ENCODE assay signal across 20 cellular contexts in genomic region chr3:180983136-180983535, GRCh38. TPM values are rescaled to one million over a fixed set of nuclear protein-coding genes. Genes with fewer than 3 reads are reported as not detected.
A peak's percentile ranks its signal among the peaks of the same experiment; 100 is the strongest.
DNase-seq lines count a peak whose midpoint lies in the region; ATAC-seq and TF ChIP-seq lines count a peak whose summit lies in the region.
"Had no signal": no experiment of that assay in that cellular context is flagged by ENCODE, and none has a peak within 500 bp of the region (broad histone marks: within the 10 kb centered on the region; RNA-seq: fewer than 3 reads in every experiment).

No MANE protein-coding gene starts in this region.

- no peaks in the 10 kb centered on the region for H3K9me3 Mint-ChIP-seq in activated CD8-positive, alpha-beta memory T cell treated with anti-CD3 and anti-CD28 coated beads, Interleukin-2, amount 10 ng/mL, durations not matched to agents 7 days and 5 days (ENCODE audit: low read depth)
- H3K9me3 Mint-ChIP-seq in GM23338 (no peaks in the 10 kb centered on the region), endodermal cell (no peaks in the 10 kb centered on the region)
- H3K9me3 Mint-ChIP-seq in natural killer cell treated with Interleukin-12 subunit alpha and Interleukin-12 subunit beta and Interleukin-15 and Interleukin-18, amount 100 ng/mL, for 72 hours, result no peaks in the 10 kb centered on the region

- in situ Hi-C loops in GM13977 (cut with MboI; ENCODE audit: low pct_unique_long_range_greater_than_20kb, low sequenced_read_pairs, unreplicated experiment), result no loop called here

- no peak overlapping the region for H3K9ac ChIP-seq in endodermal cell (ENCODE audit: extremely low read depth, low read length, poor library complexity, severe bottlenecking)
- H3K9ac ChIP-seq: BLaER1 treated with 17β-estradiol and CSF1 and Interleukin-3, amounts not matched to agents 10 nM and 100 nM; GM23248 had no signal

- 84 to 90% methylated on average over 2 of the region's 2 CpGs for WGBS in endodermal cell (ENCODE audit: insufficient coverage in 1 of 2, insufficient read length in 1 of 2), 2 experiments

- peaks cover 22% of the 10 kb centered on the region for H3K36me3 Mint-ChIP-seq in activated CD8-positive, alpha-beta memory T cell treated with anti-CD3 and anti-CD28 coated beads, Interleukin-2, amount 10 ng/mL, durations not matched to agents 7 days and 5 days
- peaks cover 29% of the 10 kb centered on the region; the same call in 2 of the 3 replicates for H3K36me3 Mint-ChIP-seq in GM23338 (ENCODE audit: low read depth)
- H3K36me3 Mint-ChIP-seq in endodermal cell (ENCODE audit: low read depth), result peaks cover 24% of the 10 kb centered on the region
- H3K36me3 Mint-ChIP-seq in natural killer cell treated with Interleukin-12 subunit alpha and Interleukin-12 subunit beta and Interleukin-15 and Interleukin-18, amount 100 ng/mL, for 72 hours, result no peaks in the 10 kb centered on the region

- H3K27me3 ChIP-seq in GM23338 (ENCODE audit: insufficient read depth) (no peaks in the 10 kb centered on the region), endodermal cell (ENCODE audit: control insufficient read depth, insufficient read depth, low read length, poor library complexity, severe bottlenecking) (no peaks in the 10 kb centered on the region)
- H3K27me3 ChIP-seq: BLaER1 treated with 17β-estradiol and CSF1 and Interleukin-3, amounts not matched to agents 10 nM and 100 nM; body of pancreas; hepatocyte; pancreas had no signal

- peak overlapping the region; percentile 79; the same call in 1 of the 2 replicates for H3K27ac ChIP-seq in GM23338 (ENCODE audit: low read depth)
- H3K27ac ChIP-seq in endodermal cell (ENCODE audit: low read depth, low read length), result no peak overlapping the region
- H3K27ac ChIP-seq: BLaER1 treated with 17β-estradiol and CSF1 and Interleukin-3, amounts not matched to agents 10 nM and 100 nM; GM23248; hepatocyte; pancreas; thoracic aorta had no signal

- DNase-seq in activated CD8-positive, alpha-beta memory T cell treated with anti-CD3 and anti-CD28 coated beads, Interleukin-2, amount 10 ng/mL, durations not matched to agents 7 days and 5 days, result no peak
- no peak for DNase-seq in activated CD8-positive, alpha-beta memory T cell treated with anti-CD3 and anti-CD28 coated beads, Interleukin-2, amount 50 U/mL, for 48 hours
- DNase-seq in GM23338 (ENCODE audit: low spot score) (no peak), endodermal cell (no peak), GM13977 (ENCODE audit: low spot score) (no peak)
- DNase-seq in natural killer cell treated with Interleukin-12 subunit alpha and Interleukin-12 subunit beta and Interleukin-15 and Interleukin-18, amount 100 ng/mL, for 72 hours (ENCODE audit: low spot score), result no peak
- DNase-seq: activated gamma-delta T cell, body of pancreas, GM23248, MM.1S, NCI-H2171 treated with DMSO at 0.1 percent for 48 hours, NCI-H526 treated with DMSO at 0.1 percent for 48 hours, pancreas had no signal

- H2AFZ ChIP-seq in GM23338, result no peak overlapping the region
- H2AFZ ChIP-seq: GM23248, hepatocyte had no signal

- H3K4me3 ChIP-seq in GM23338 (no peak overlapping the region), endodermal cell (ENCODE audit: low read length) (no peak overlapping the region)
- H3K4me3 ChIP-seq: BLaER1 treated with 17β-estradiol and CSF1 and Interleukin-3, amounts not matched to agents 10 nM and 100 nM; body of pancreas; GM23248; hepatocyte; lung; pancreas; thoracic aorta had no signal

- H4K20me1 ChIP-seq in GM23338 (replicated peaks; ENCODE audit: insufficient read depth), result no peaks in the 10 kb centered on the region

- peaks cover 9% of the 10 kb centered on the region for H3K79me2 ChIP-seq in GM23338 (replicated peaks; ENCODE audit: insufficient read depth)

- no peaks in the 10 kb centered on the region for H3K9me3 ChIP-seq in endodermal cell (ENCODE audit: control insufficient read depth, low read length)
- H3K9me3 ChIP-seq: BLaER1 treated with 17β-estradiol and CSF1 and Interleukin-3, amounts not matched to agents 10 nM and 100 nM; body of pancreas; pancreas; thoracic aorta had no signal

- H3K27me3 Mint-ChIP-seq in activated CD8-positive, alpha-beta memory T cell treated with anti-CD3 and anti-CD28 coated beads, Interleukin-2, amount 10 ng/mL, durations not matched to agents 7 days and 5 days, result no peaks in the 10 kb centered on the region
- H3K27me3 Mint-ChIP-seq in GM23338 (ENCODE audit: insufficient read depth, low read depth, poor library complexity) (peaks cover 1% of the 10 kb centered on the region), endodermal cell (ENCODE audit: insufficient read depth) (no peaks in the 10 kb centered on the region)
- H3K27me3 Mint-ChIP-seq in natural killer cell treated with Interleukin-12 subunit alpha and Interleukin-12 subunit beta and Interleukin-15 and Interleukin-18, amount 100 ng/mL, for 72 hours, result no peaks in the 10 kb centered on the region

- no peaks in the 10 kb centered on the region for H3F3A ChIP-seq in GM23338 (replicated peaks; ENCODE audit: low read depth)

- peak overlapping the region; percentile 46 for H3K27ac Mint-ChIP-seq in activated CD8-positive, alpha-beta memory T cell treated with anti-CD3 and anti-CD28 coated beads, Interleukin-2, amount 10 ng/mL, durations not matched to agents 7 days and 5 days
- H3K27ac Mint-ChIP-seq in GM23338, result peak overlapping the region; percentile 89
- H3K27ac Mint-ChIP-seq in endodermal cell, result peak overlapping the region; percentile 40
- H3K27ac Mint-ChIP-seq in natural killer cell treated with Interleukin-12 subunit alpha and Interleukin-12 subunit beta and Interleukin-15 and Interleukin-18, amount 100 ng/mL, for 72 hours, result peak overlapping the region; percentile 21 to 31

- H3K4me3 Mint-ChIP-seq in activated CD8-positive, alpha-beta memory T cell treated with anti-CD3 and anti-CD28 coated beads, Interleukin-2, amount 10 ng/mL, durations not matched to agents 7 days and 5 days, result no peak overlapping the region
- H3K4me3 Mint-ChIP-seq in GM23338 (no peak overlapping the region), endodermal cell (no peak overlapping the region)
- no peak overlapping the region for H3K4me3 Mint-ChIP-seq in natural killer cell treated with Interleukin-12 subunit alpha and Interleukin-12 subunit beta and Interleukin-15 and Interleukin-18, amount 100 ng/mL, for 72 hours

- TF ChIP-seq CTCF in GM23338 (conservative IDR thresholded peaks at IDR 0.05; ENCODE audit: low read depth in 2 of 2) (no peak), endodermal cell (conservative IDR thresholded peaks at IDR 0.05) (no peak), GM13977 (IDR thresholded peaks at IDR 0.05; ENCODE audit: extremely low read depth, insufficient read depth, missing control alignments) (no peak)

- no peaks in the 10 kb centered on the region for H3K9me2 ChIP-seq in GM23338 (ENCODE audit: insufficient read depth)

- no peak for ATAC-seq in activated CD8-positive, alpha-beta memory T cell treated with anti-CD3 and anti-CD28 coated beads, Interleukin-2, amount 10 ng/mL, durations not matched to agents 7 days and 5 days
- ATAC-seq in GM23338 (no peak), GM19035 (IDR thresholded peaks at IDR 0.05; ENCODE audit: unreplicated experiment) (no peak), GM19467 (IDR thresholded peaks at IDR 0.05; ENCODE audit: unreplicated experiment) (no peak)
- no peak for ATAC-seq in natural killer cell treated with Interleukin-12 subunit alpha and Interleukin-12 subunit beta and Interleukin-15 and Interleukin-18, amount 100 ng/mL, for 72 hours
- ATAC-seq: sciatic nerve had no signal

- no peaks in the 10 kb centered on the region; the same call in 1 of the 2 replicates for H3K36me3 ChIP-seq in GM23338 (ENCODE audit: insufficient read depth)
- H3K36me3 ChIP-seq in endodermal cell (ENCODE audit: control insufficient read depth, insufficient read depth, low read length), result peaks cover 49% of the 10 kb centered on the region

- CTCF ChIA-PET in activated CD8-positive, alpha-beta memory T cell treated with anti-CD3 and anti-CD28 coated beads, Interleukin-2, amount 10 ng/mL, durations not matched to agents 7 days and 5 days (lab: Charles Lee), result interaction anchor here (2.1 kb wide), 1 partner anchor 8 kb away, joined by 5 read pairs; no protein-coding TSS in a partner anchor

- H3K4me1 Mint-ChIP-seq in activated CD8-positive, alpha-beta memory T cell treated with anti-CD3 and anti-CD28 coated beads, Interleukin-2, amount 10 ng/mL, durations not matched to agents 7 days and 5 days, result peaks cover 17% of the 10 kb centered on the region
- peaks cover 8% of the 10 kb centered on the region; the same call in 2 of the 3 replicates for H3K4me1 Mint-ChIP-seq in GM23338
- peaks cover 3% of the 10 kb centered on the region for H3K4me1 Mint-ChIP-seq in endodermal cell
- peaks cover 8 to 11% of the 10 kb centered on the region in 2 donors for H3K4me1 Mint-ChIP-seq in natural killer cell treated with Interleukin-12 subunit alpha and Interleukin-12 subunit beta and Interleukin-15 and Interleukin-18, amount 100 ng/mL, for 72 hours (ENCODE audit: low read depth in 2 of 2)

- H3K4me2 ChIP-seq in GM23338, result no peak overlapping the region
- H3K4me2 ChIP-seq: BLaER1 treated with 17β-estradiol and CSF1 and Interleukin-3, amounts not matched to agents 10 nM and 100 nM; hepatocyte had no signal

- H3K4me1 ChIP-seq in GM23338 (ENCODE audit: insufficient read depth), result no peaks in the 10 kb centered on the region
- no peaks in the 10 kb centered on the region for H3K4me1 ChIP-seq in endodermal cell (ENCODE audit: control insufficient read depth, insufficient read depth, low read length)

TF ChIP-seq in GM23338, 12 proteins besides CTCF, POLR2A, EP300 and RAD21:
- no peak for TF ChIP-seq ZNF114 (CRISPR knock-in tag; IDR thresholded peaks at IDR 0.05)
- no peak for TF ChIP-seq EZH2phosphoT487 (IDR thresholded peaks at IDR 0.05; ENCODE audit: unreplicated experiment)
- TF ChIP-seq NANOG (IDR thresholded peaks at IDR 0.05; ENCODE audit: borderline replicate concordance), result no peak
- TF ChIP-seq ZNF331 (CRISPR knock-in tag; IDR thresholded peaks at IDR 0.05; ENCODE audit: low read depth), result no peak
- no peak for TF ChIP-seq CREB1 (CRISPR knock-in tag; IDR thresholded peaks at IDR 0.05; ENCODE audit: low read depth)

RNA-seq across cellular contexts. Expression of gene DNAJC19, which starts 6.4 kb away (rescaled TPM):
- 10 to 100 TPM; 44.5 to 55.9 TPM for total RNA-seq in activated CD8-positive, alpha-beta memory T cell treated with anti-CD3 and anti-CD28 coated beads, Interleukin-2, amount 10 ng/mL, durations not matched to agents 7 days and 5 days
- 33.4 and 57.4 TPM in 2 replicates for total RNA-seq in GM23338 (2014; rRNA removed; shearing (Covaris generic))
- polyA plus RNA-seq in GM23338 (2016; fragmentation: Nextera tagmentation; extraction: Ambion mirVana), result 312 and 343 TPM in 2 replicates
- total RNA-seq in endodermal cell, result 10 to 100 TPM; 60.1 to 70.2 TPM
- polyA plus RNA-seq in endodermal cell (2013, experiment 1 of 2), result 60.8 TPM
- 66.0 TPM for polyA plus RNA-seq in endodermal cell (2013, experiment 2 of 2)
- 10 to 100 TPM; 26.5 to 37.7 TPM for total RNA-seq in natural killer cell treated with Interleukin-12 subunit alpha and Interleukin-12 subunit beta and Interleukin-15 and Interleukin-18, amount 100 ng/mL, for 72 hours

Comparison
In these comparisons a context has a peak if more than half of its experiments do, and no peak if none do; other contexts are left out.
1. H3K27ac Mint-ChIP-seq: peak in every context shown above with its lines; median percentile 89 in GM23338; 46 in activated CD8-positive, alpha-beta memory T cell treated with anti-CD3 and anti-CD28 coated beads, Interleukin-2, amount 10 ng/mL, durations not matched to agents 7 days and 5 days; 40 in endodermal cell; 26 in natural killer cell treated with Interleukin-12 subunit alpha and Interleukin-12 subunit beta and Interleukin-15 and Interleukin-18, amount 100 ng/mL, for 72 hours.